Comparison of ENCODE assay signal across 15 cellular contexts in genomic region chr14:29243355-29243754, GRCh38.
DNase-seq lines count a peak whose midpoint lies in the region; ATAC-seq and TF ChIP-seq lines count a peak whose summit lies in the region.
"Had no signal": no experiment of that assay in that cellular context is flagged by ENCODE, and none has a peak within 500 bp of the region (broad histone marks: within the 10 kb centered on the region; RNA-seq: fewer than 3 reads in every experiment).

No MANE protein-coding gene starts in this region.

- H3K27ac Mint-ChIP-seq in activated CD8-positive, alpha-beta T cell treated with anti-CD3 and anti-CD28 coated beads, Interleukin-2, amount 10 ng/mL, durations not matched to agents 7 days and 5 days = no peak overlapping the region
- H3K27ac Mint-ChIP-seq: activated naive CD8-positive, alpha-beta T cell treated with anti-CD3 and anti-CD28 coated beads for 36 hours had no signal

- TF ChIP-seq CTCF in foreskin keratinocyte (conservative IDR thresholded peaks at IDR 0.05) = no peak

- DNase-seq in A172 (ENCODE audit: low spot score) (peak; percentile 33), GM03348 (ENCODE audit: low spot score) (peak; percentile 48), adipocyte (ENCODE audit: low read depth) (no peak), fibroblast of the conjunctiva (ENCODE audit: low read depth) (peak; percentile 31), globus pallidus (ENCODE audit: low spot score) (no peak), foreskin keratinocyte (no peak)
- no peak for DNase-seq in stimulated activated naive CD4-positive, alpha-beta T cell (lab: John Stamatoyannopoulos, UW)
- DNase-seq in activated CD8-positive, alpha-beta T cell treated with anti-CD3 and anti-CD28 coated beads, Interleukin-2, amount 10 ng/mL, durations not matched to agents 7 days and 5 days = no peak
- DNase-seq: activated naive CD8-positive, alpha-beta T cell treated with anti-CD3 and anti-CD28 coated beads for 36 hours; AML-193; midbrain; NCI-H1436 treated with DMSO at 0.1 percent for 48 hours; pancreas had no signal

- H3K4me3 ChIP-seq in adipocyte (ENCODE audit: low read length) = peak overlapping the region; percentile 51
- H3K4me3 ChIP-seq: gastroesophageal sphincter, pancreas had no signal

- no peaks in the 10 kb centered on the region for H3K36me3 Mint-ChIP-seq in activated CD8-positive, alpha-beta T cell treated with anti-CD3 and anti-CD28 coated beads, Interleukin-2, amount 10 ng/mL, durations not matched to agents 7 days and 5 days (ENCODE audit: low read depth)
- H3K36me3 Mint-ChIP-seq: activated naive CD8-positive, alpha-beta T cell treated with anti-CD3 and anti-CD28 coated beads for 36 hours had no signal

- H3K27me3 Mint-ChIP-seq in activated CD8-positive, alpha-beta T cell treated with anti-CD3 and anti-CD28 coated beads, Interleukin-2, amount 10 ng/mL, durations not matched to agents 7 days and 5 days (ENCODE audit: low read depth) = no peaks in the 10 kb centered on the region
- H3K27me3 Mint-ChIP-seq: activated naive CD8-positive, alpha-beta T cell treated with anti-CD3 and anti-CD28 coated beads for 36 hours had no signal

- H3K9ac ChIP-seq in adipocyte (ENCODE audit: low read length) = no peak overlapping the region

- CTCF ChIA-PET in activated CD8-positive, alpha-beta T cell treated with anti-CD3 and anti-CD28 coated beads, Interleukin-2, amount 10 ng/mL, durations not matched to agents 7 days and 5 days (lab: Charles Lee) = no interaction called here

- H3K4me1 ChIP-seq in adipocyte (ENCODE audit: control insufficient read depth, insufficient read depth, low read length) (peaks cover 26% of the 10 kb centered on the region), foreskin keratinocyte (no peaks in the 10 kb centered on the region)
- H3K4me1 ChIP-seq: pancreas had no signal

- no peak overlapping the region for H3K27ac ChIP-seq in foreskin keratinocyte
- H3K27ac ChIP-seq: gastroesophageal sphincter, HL-60, pancreas had no signal

- no peaks in the 10 kb centered on the region for H3K9me3 ChIP-seq in adipocyte (ENCODE audit: control insufficient read depth, low read length)
- H3K9me3 ChIP-seq: gastroesophageal sphincter, pancreas had no signal

- ATAC-seq in foreskin keratinocyte = no peak
- no peak for ATAC-seq in activated CD8-positive, alpha-beta T cell treated with anti-CD3 and anti-CD28 coated beads, Interleukin-2, amount 10 ng/mL, durations not matched to agents 7 days and 5 days
- ATAC-seq: gastroesophageal sphincter, pancreas had no signal

- no peaks in the 10 kb centered on the region for H3K4me1 Mint-ChIP-seq in activated CD8-positive, alpha-beta T cell treated with anti-CD3 and anti-CD28 coated beads, Interleukin-2, amount 10 ng/mL, durations not matched to agents 7 days and 5 days (ENCODE audit: low read depth)
- H3K4me1 Mint-ChIP-seq: activated naive CD8-positive, alpha-beta T cell treated with anti-CD3 and anti-CD28 coated beads for 36 hours had no signal

- no peak overlapping the region for H3K4me3 Mint-ChIP-seq in activated CD8-positive, alpha-beta T cell treated with anti-CD3 and anti-CD28 coated beads, Interleukin-2, amount 10 ng/mL, durations not matched to agents 7 days and 5 days
- H3K4me3 Mint-ChIP-seq: activated naive CD8-positive, alpha-beta T cell treated with anti-CD3 and anti-CD28 coated beads for 36 hours had no signal

- no peaks in the 10 kb centered on the region for H3K27me3 ChIP-seq in adipocyte (replicated peaks; ENCODE audit: control insufficient read depth, insufficient read depth, low read length)
- no peaks in the 10 kb centered on the region for H3K27me3 ChIP-seq in foreskin keratinocyte
- H3K27me3 ChIP-seq: gastroesophageal sphincter, pancreas had no signal

- H3K9me3 Mint-ChIP-seq in activated CD8-positive, alpha-beta T cell treated with anti-CD3 and anti-CD28 coated beads, Interleukin-2, amount 10 ng/mL, durations not matched to agents 7 days and 5 days (ENCODE audit: insufficient read depth) = peaks cover 12% of the 10 kb centered on the region

- POLR2A ChIA-PET in activated CD8-positive, alpha-beta T cell treated with anti-CD3 and anti-CD28 coated beads, Interleukin-2, amount 10 ng/mL, durations not matched to agents 7 days and 5 days (lab: Charles Lee) = no interaction called here

- no peaks in the 10 kb centered on the region for H3K36me3 ChIP-seq in adipocyte (ENCODE audit: control insufficient read depth, insufficient read depth, low read length, severe bottlenecking)
- H3K36me3 ChIP-seq: gastroesophageal sphincter, pancreas had no signal

Comparison
In these comparisons a context has a peak if more than half of its experiments do, and no peak if none do; other contexts are left out.
1. DNase-seq: peak in A172 (single experiment), GM03348 (single experiment) and fibroblast of the conjunctiva (single experiment); none in adipocyte (single experiment), globus pallidus (single experiment), foreskin keratinocyte (0 of 2), stimulated activated naive CD4-positive, alpha-beta T cell (0 of 6) and activated CD8-positive, alpha-beta T cell treated with anti-CD3 and anti-CD28 coated beads, Interleukin-2, amount 10 ng/mL, durations not matched to agents 7 days and 5 days (single experiment).